Comparison of ENCODE assay signal across 10 cellular contexts in genomic region chr7:25820432-25821040, GRCh38.
DNase-seq lines count a peak whose midpoint lies in the region; ATAC-seq and TF ChIP-seq lines count a peak whose summit lies in the region.
"Had no signal": no experiment of that assay in that cellular context is flagged by ENCODE, and none has a peak within 500 bp of the region (broad histone marks: within the 10 kb centered on the region; RNA-seq: fewer than 3 reads in every experiment).

No MANE protein-coding gene starts in this region.

- TF ChIP-seq CTCF in C4-2B (conservative IDR thresholded peaks at IDR 0.05) (peak; percentile 90), GM20000 (IDR thresholded peaks at IDR 0.05; ENCODE audit: extremely low read depth, missing control alignments) (peak; percentile 30)

- DNase-seq in GM20000 (ENCODE audit: low spot score) (no peak), RKO (ENCODE audit: low spot score) (peak; percentile 20), iPS-NIHi7 (ENCODE audit: extremely low spot score) (peak; percentile 51), NCI-H1105 treated with DMSO at 0.1 percent for 48 hours (lab: John Stamatoyannopoulos, UW) (no peak)
- no peak for DNase-seq in activated naive CD4-positive, alpha-beta T cell (lab: John Stamatoyannopoulos, UW)
- DNase-seq: posterior cingulate gyrus had no signal

- ATAC-seq in GM19351 (IDR thresholded peaks at IDR 0.05; ENCODE audit: unreplicated experiment): no peak
- no peak for ATAC-seq in HG02885 (IDR thresholded peaks at IDR 0.05; ENCODE audit: poor library complexity, unreplicated experiment)
- ATAC-seq: gastroesophageal sphincter had no signal

- no peak overlapping the region for H3K27ac ChIP-seq in C4-2B
- H3K27ac ChIP-seq: gastroesophageal sphincter had no signal

Comparison
In these comparisons a context has a peak if more than half of its experiments do, and no peak if none do; other contexts are left out.
1. DNase-seq: peak in RKO (single experiment) and iPS-NIHi7 (single experiment); none in GM20000 (single experiment), NCI-H1105 treated with DMSO at 0.1 percent for 48 hours (single experiment) and activated naive CD4-positive, alpha-beta T cell (0 of 4).